ENCODE assay signal across 20 cellular contexts in genomic region chr5:18765304-18765703, GRCh38.
DNase-seq lines count a peak whose midpoint lies in the region; ATAC-seq, FAIRE-seq and TF ChIP-seq lines count a peak whose summit lies in the region.
"Had no signal": no experiment of that assay in that cellular context is flagged by ENCODE, and none has a peak within 500 bp of the region (broad histone marks: within the 10 kb centered on the region; RNA-seq: fewer than 3 reads in every experiment).

No MANE protein-coding gene starts in this region.

- CTCF ChIA-PET in HepG2 (lab: Yijun Ruan, JAX; ENCODE audit: low intra/inter-chr PET ratio, low total read pairs) (no interaction called here), K562 (lab: Yijun Ruan, JAX; ENCODE audit: low intra/inter-chr PET ratio) (no interaction called here)

- ATAC-seq in HepG2 (no peak), right lobe of liver (no peak), K562 (no peak), GM21576 (IDR thresholded peaks at IDR 0.05; ENCODE audit: unreplicated experiment) (no peak)
- ATAC-seq: CD8-positive, alpha-beta T cell had no signal

- no peak overlapping the region for H2AFZ ChIP-seq in HepG2 (ENCODE audit: low read length)
- no peak overlapping the region for H2AFZ ChIP-seq in K562 (ENCODE audit: low read depth, low read length)

- H3K79me2 ChIP-seq in HepG2 (ENCODE audit: insufficient read depth, low read length): no peaks in the 10 kb centered on the region
- H3K79me2 ChIP-seq in K562 (ENCODE audit: control insufficient read depth, insufficient read depth, low read length): no peaks in the 10 kb centered on the region

- no peaks in the 10 kb centered on the region for H3K9me1 ChIP-seq in K562 (ENCODE audit: control insufficient read depth, insufficient read depth, low read length)

- FAIRE-seq in HepG2 (lab: Jason Lieb, UNC) (no peak), K562 (lab: Jason Lieb, UNC) (no peak)
- FAIRE-seq: A204.1, D721Med, G401.6, GM12891, GM19239 had no signal

- no peak overlapping the region for H3K4me2 ChIP-seq in HepG2 (ENCODE audit: low read depth, low read length)
- no peak overlapping the region for H3K4me2 ChIP-seq in K562 (ENCODE audit: insufficient read depth, low read length)
- H3K4me2 ChIP-seq: BLaER1 treated with 17β-estradiol and CSF1 and Interleukin-3, amounts not matched to agents 10 nM and 100 nM had no signal

- POLR2A ChIA-PET in HepG2 (lab: Yijun Ruan, JAX): no interaction called here
- POLR2A ChIA-PET in K562 (lab: Yijun Ruan, JAX): no interaction called here

- no peak overlapping the region for H3K4me3 ChIP-seq in HepG2 (replicated peaks in 1 of 3; ENCODE audit: insufficient read depth in 1 of 3, low read depth in 2 of 3, low read length in 3 of 3)
- H3K4me3 ChIP-seq in right lobe of liver: no peak overlapping the region
- H3K4me3 ChIP-seq in K562: no peak overlapping the region
- H3K4me3 ChIP-seq: BLaER1 treated with 17β-estradiol and CSF1 and Interleukin-3, amounts not matched to agents 10 nM and 100 nM had no signal

- H3K9me3 ChIP-seq in HepG2 (ENCODE audit: low read length): no peaks in the 10 kb centered on the region
- no peaks in the 10 kb centered on the region for H3K9me3 ChIP-seq in right lobe of liver
- H3K9me3 ChIP-seq in K562 (replicated peaks; ENCODE audit: control insufficient read depth, insufficient read depth, low read depth, low read length): no peaks in the 10 kb centered on the region
- H3K9me3 ChIP-seq: BLaER1 treated with 17β-estradiol and CSF1 and Interleukin-3, amounts not matched to agents 10 nM and 100 nM; Caco-2 had no signal

- TF ChIP-seq CTCF in HepG2 (CRISPR knock-in tag; IDR thresholded peaks at IDR 0.05) (no peak), right lobe of liver (IDR thresholded peaks at IDR 0.05) (no peak), K562 (IDR thresholded peaks at IDR 0.05 in 2 of 3, conservative IDR thresholded peaks at IDR 0.05 in 1 of 3; ENCODE audit: insufficient read depth in 2 of 3, low read depth in 1 of 3, low read length in 3 of 3) (no peak)

- in situ Hi-C loops in HepG2 (cut with HindIII; ENCODE audit: extremely low pct_ligation_motif_present, low pct_unique_long_range_greater_than_20kb): no loop called here
- in situ Hi-C loops in K562 (cut with MboI): no loop called here

- H3K27me3 ChIP-seq in HepG2 (ENCODE audit: control insufficient read depth in 1 of 2, insufficient read depth in 2 of 2, low read length in 2 of 2) (no peaks in the 10 kb centered on the region), right lobe of liver (no peaks in the 10 kb centered on the region), K562 (ENCODE audit: control insufficient read depth in 2 of 2, insufficient read depth in 2 of 2, low read length in 2 of 2) (no peaks in the 10 kb centered on the region)
- H3K27me3 ChIP-seq: BLaER1 treated with 17β-estradiol and CSF1 and Interleukin-3, amounts not matched to agents 10 nM and 100 nM had no signal

- H3K4me1 ChIP-seq in HepG2 (ENCODE audit: insufficient read depth, low read length) (no peaks in the 10 kb centered on the region), right lobe of liver (no peaks in the 10 kb centered on the region), K562 (replicated peaks in 1 of 2; ENCODE audit: control insufficient read depth in 2 of 2, insufficient read depth in 2 of 2, low read length in 2 of 2) (no peaks in the 10 kb centered on the region)
- H3K4me1 ChIP-seq: Caco-2 had no signal

- H4K20me1 ChIP-seq in HepG2 (ENCODE audit: insufficient read depth, low read length): no peaks in the 10 kb centered on the region
- no peaks in the 10 kb centered on the region for H4K20me1 ChIP-seq in K562 (replicated peaks; ENCODE audit: control insufficient read depth, insufficient read depth, low read length)
- H4K20me1 ChIP-seq: BLaER1 treated with 17β-estradiol and CSF1 and Interleukin-3, amounts not matched to agents 10 nM and 100 nM had no signal

- H3K9ac ChIP-seq in HepG2 (ENCODE audit: insufficient read depth, low read depth, low read length): no peak overlapping the region
- H3K9ac ChIP-seq in K562 (ENCODE audit: insufficient read depth in 1 of 2, low read depth in 2 of 2, low read length in 2 of 2): no peak overlapping the region
- H3K9ac ChIP-seq: BLaER1 treated with 17β-estradiol and CSF1 and Interleukin-3, amounts not matched to agents 10 nM and 100 nM had no signal

- WGBS in HepG2 (ENCODE audit: low lambda C conversion rate): 41% methylated on average over 2 of the region's 2 CpGs
- WGBS in right lobe of liver (ENCODE audit: insufficient coverage, low coverage, low lambda C conversion rate, missing lambda C conversion rate): 91% methylated on average over 2 of the region's 2 CpGs
- WGBS in K562 (ENCODE audit: insufficient coverage, low coverage, missing lambda C conversion rate): 26% methylated on average over 2 of the region's 2 CpGs

- intact Hi-C loops in HepG2 (cut with micrococcal nuclease; ENCODE audit: unreplicated experiment): no loop called here
- intact Hi-C loops in right lobe of liver (cut with DNase I): no loop called here
- intact Hi-C loops in K562 (cut with micrococcal nuclease): no loop called here

- H3K27ac ChIP-seq in HepG2 (ENCODE audit: extremely low read length, insufficient read depth, low read length) (no peak overlapping the region), right lobe of liver (no peak overlapping the region), K562 (ENCODE audit: extremely low read depth, low read depth, low read length) (no peak overlapping the region)
- H3K27ac ChIP-seq: 22Rv1; BLaER1 treated with 17β-estradiol and CSF1 and Interleukin-3, amounts not matched to agents 10 nM and 100 nM; C4-2B had no signal

- H3K36me3 ChIP-seq in HepG2 (replicated peaks in 1 of 2; ENCODE audit: control insufficient read depth in 1 of 2, insufficient read depth in 2 of 2, low read length in 2 of 2) (no peaks in the 10 kb centered on the region), right lobe of liver (no peaks in the 10 kb centered on the region), K562 (ENCODE audit: control insufficient read depth, insufficient read depth, low read length) (no peaks in the 10 kb centered on the region)
- H3K36me3 ChIP-seq: BLaER1 treated with 17β-estradiol and CSF1 and Interleukin-3, amounts not matched to agents 10 nM and 100 nM had no signal

- TF ChIP-seq RAD21 in HepG2 (CRISPR knock-in tag; IDR thresholded peaks at IDR 0.05) (no peak), K562 (CRISPR knock-in tag; conservative IDR thresholded peaks at IDR 0.05 in 1 of 2, IDR thresholded peaks at IDR 0.05 in 1 of 2) (no peak)

- TF ChIP-seq EP300 in HepG2 (IDR thresholded peaks at IDR 0.05; ENCODE audit: low read depth in 2 of 2, low read length in 2 of 2) (no peak), HepG2 (CRISPR knock-in tag; IDR thresholded peaks at IDR 0.05; ENCODE audit: borderline replicate concordance) (no peak), K562 (IDR thresholded peaks at IDR 0.05; ENCODE audit: low read length) (no peak)

- BruUV-seq in HepG2 (replicated peaks; lab: Mats Ljungman, UMichigan) (no TSS peak), K562 (replicated peaks; lab: Mats Ljungman, UMichigan) (no TSS peak)

- DNase-seq in HepG2 (ENCODE audit: low spot score) (no peak), right lobe of liver (no peak), K562 (ENCODE audit: extremely low read depth in 1 of 4, low spot score in 3 of 4) (no peak)
- DNase-seq in activated CD8-positive, alpha-beta memory T cell treated with anti-CD3 and anti-CD28 coated beads for 24 hours: no peak
- DNase-seq: AML-193; Caco-2; Calu3; CD4-positive, alpha-beta T cell; CD8-positive, alpha-beta T cell; DMS79 treated with DMSO at 0.1 percent for 48 hours; GF-D8 had no signal

- TF ChIP-seq POLR2A in HepG2 (IDR thresholded peaks at IDR 0.05; ENCODE audit: insufficient read depth in 1 of 2, low read depth in 2 of 2, low read length in 2 of 2) (no peak), right lobe of liver (IDR thresholded peaks at IDR 0.05) (no peak), K562 (conservative IDR thresholded peaks at IDR 0.05) (no peak)

TF ChIP-seq in HepG2, 621 proteins besides CTCF, POLR2A, EP300 and RAD21:
- TF ChIP-seq MAFK (conservative IDR thresholded peaks at IDR 0.05 in 1 of 2, IDR thresholded peaks at IDR 0.05 in 1 of 2; ENCODE audit: low read length in 2 of 2) (peak; percentile 69 to 83), ZNF205 (CRISPR knock-in tag; IDR thresholded peaks at IDR 0.05) (no peak), NR2C2 (CRISPR knock-in tag; IDR thresholded peaks at IDR 0.05; ENCODE audit: borderline replicate concordance) (no peak), ZNF563 (CRISPR knock-in tag; IDR thresholded peaks at IDR 0.05) (no peak), MAFF (IDR thresholded peaks at IDR 0.05; ENCODE audit: low read depth, low read length) (peak; percentile 79), SNAI1 (CRISPR knock-in tag; IDR thresholded peaks at IDR 0.05; ENCODE audit: borderline replicate concordance) (no peak)

TF ChIP-seq in K562, 482 proteins besides CTCF, POLR2A, EP300 and RAD21:
- peak; percentile 43; the same call in 1 of the 2 replicates for TF ChIP-seq MAFG (tag; conservative IDR thresholded peaks at IDR 0.05)
- TF ChIP-seq ZNF316 (IDR thresholded peaks at IDR 0.05): peak; percentile 68
- peak; percentile 38; the same call in 1 of the 2 replicates for TF ChIP-seq C11orf30 (IDR thresholded peaks at IDR 0.05; ENCODE audit: low read depth)
- TF ChIP-seq CREB3 (tag; conservative IDR thresholded peaks at IDR 0.05; ENCODE audit: low read depth): no peak
- peak; percentile 40; the same call in 1 of the 2 replicates for TF ChIP-seq MAFF (IDR thresholded peaks at IDR 0.05; ENCODE audit: low read length)
TF ChIP-seq in K562: peak in this region for 4.

Comparison
In these comparisons a context has a peak if more than half of its experiments do, and no peak if none do; other contexts are left out.
1. Of the 241 proteins assayed by ChIP-seq in both HepG2 and K562: peak only in HepG2: MAFK; only in K562: MAFG; in both: MAFF; in neither: 238.